ENCODE assay signal across 16 cellular contexts in genomic region chr4:77045490-77045889, GRCh38. TPM values are rescaled to one million over a fixed set of nuclear protein-coding genes. Genes with fewer than 3 reads are reported as not detected.
DNase-seq lines count a peak whose midpoint lies in the region; ATAC-seq, FAIRE-seq and TF ChIP-seq lines count a peak whose summit lies in the region.
"Had no signal": no experiment of that assay in that cellular context is flagged by ENCODE, and none has a peak within 500 bp of the region (broad histone marks: within the 10 kb centered on the region; RNA-seq: fewer than 3 reads in every experiment).

No MANE protein-coding gene starts in this region.

- H2BK15ac ChIP-seq in mesenchymal stem cell (ENCODE audit: low read depth, poor library complexity, severe bottlenecking): no peak overlapping the region

- H2AFZ ChIP-seq in GM12878 (ENCODE audit: control insufficient read depth, low read depth, low read length): no peak overlapping the region
- H2AFZ ChIP-seq in mesenchymal stem cell (ENCODE audit: low read depth, low read length): no peak overlapping the region

- BruUV-seq in GM12878 (replicated peaks; lab: Mats Ljungman, UMichigan): no TSS peak

- 0 out of 2 replicates have a peak, but pooled peaks have one; percentile 39 for TF ChIP-seq CTCF in AG04450 (IDR thresholded peaks at IDR 0.05; ENCODE audit: low read depth, low read length)
- peak; percentile 51; the same call in 1 of the 2 replicates for TF ChIP-seq CTCF in HFFc6 (IDR thresholded peaks at IDR 0.05)
- no peak for TF ChIP-seq CTCF in GM12878 (IDR thresholded peaks at IDR 0.05 in 2 of 3, conservative IDR thresholded peaks at IDR 0.05 in 1 of 3; ENCODE audit: control insufficient read depth in 2 of 3, extremely low read depth in 1 of 3, insufficient read depth in 1 of 3, low read depth in 3 of 3, low read length in 3 of 3)
- TF ChIP-seq CTCF in right atrium auricular region (IDR thresholded peaks at IDR 0.05): no peak

- RAD21 ChIA-PET in GM12878 (lab: Charles Lee; ENCODE audit: unreplicated experiment): interaction anchor here (0.7 to 2.5 kb wide), 14 partner anchors 11 to 614 kb away, joined by 3 to 12 read pairs (median 4); no protein-coding TSS in a partner anchor

- no peaks in the 10 kb centered on the region for H3K9me3 ChIP-seq in AG04450 (ENCODE audit: control insufficient read depth, insufficient read depth, low read length)
- no peaks in the 10 kb centered on the region for H3K9me3 ChIP-seq in GM12878 (replicated peaks; ENCODE audit: control insufficient read depth, insufficient read depth, low read length)
- H3K9me3 ChIP-seq in mesenchymal stem cell (ENCODE audit: control insufficient read depth, low read length): no peaks in the 10 kb centered on the region
- H3K9me3 ChIP-seq in right atrium auricular region: no peaks in the 10 kb centered on the region
- H3K9me3 ChIP-seq: prostate gland, upper lobe of left lung had no signal

- no peak overlapping the region for H4K8ac ChIP-seq in mesenchymal stem cell (ENCODE audit: low read length)

- H3K23ac ChIP-seq in mesenchymal stem cell (ENCODE audit: low read length in 2 of 2): no peak overlapping the region

- H2BK12ac ChIP-seq in mesenchymal stem cell (ENCODE audit: low read length in 2 of 2): no peak overlapping the region

- H3K4me2 ChIP-seq in GM12878 (ENCODE audit: control insufficient read depth, insufficient read depth) (no peak overlapping the region), mesenchymal stem cell (ENCODE audit: low read length, poor library complexity, severe bottlenecking) (no peak overlapping the region)

- CTCF ChIA-PET in AG04450 (lab: Charles Lee): interaction anchor here (0.6 to 15.1 kb wide), 43 partner anchors 8 to 1576 kb away, joined by 3 to 162 read pairs (median 5); no protein-coding TSS in a partner anchor
- CTCF ChIA-PET in GM12878 (lab: Yijun Ruan, JAX): interaction anchor here (0.7 to 15.2 kb wide), 44 partner anchors 8 to 894 kb away, joined by 3 to 258 read pairs (median 5); partner anchors contain the start of gene SEPTIN11

- H3K4me3 Mint-ChIP-seq in HFFc6: 0 out of 2 replicates have a peak overlapping the region, but pooled peaks have one; percentile 4
- H3K4me3 Mint-ChIP-seq: activated naive CD4-positive, alpha-beta T cell treated with anti-CD3 and anti-CD28 coated beads, Interleukin-2, amount 50 U/mL, for 24 hours had no signal

- no peak for TF ChIP-seq RAD21 in GM12878 (IDR thresholded peaks at IDR 0.05; ENCODE audit: insufficient read depth, low read depth, low read length)

- POLR2A ChIA-PET in AG04450 (lab: Yijun Ruan, JAX): interaction anchor here (0.6 to 1.0 kb wide), 4 partner anchors 96 to 307 kb away, joined by 3 to 6 read pairs (median 4); partner anchors contain the start of gene SEPTIN11
- POLR2A ChIA-PET in GM12878 (lab: Charles Lee): interaction anchor here (0.6 to 1.0 kb wide), 6 partner anchors 52 to 259 kb away, joined by 3 to 10 read pairs (median 6); no protein-coding TSS in a partner anchor

- H3K27ac ChIP-seq in AG04450 (ENCODE audit: low read depth, low read length): no peak overlapping the region
- no peak overlapping the region for H3K27ac ChIP-seq in GM12878 (ENCODE audit: control insufficient read depth, insufficient read depth)
- no peak overlapping the region for H3K27ac ChIP-seq in mesenchymal stem cell (ENCODE audit: low read length, poor library complexity, severe bottlenecking)
- no peak overlapping the region for H3K27ac ChIP-seq in right atrium auricular region
- H3K27ac ChIP-seq: prostate gland had no signal

- no peak overlapping the region for H3K14ac ChIP-seq in mesenchymal stem cell (ENCODE audit: low read length in 2 of 2)

- H2BK5ac ChIP-seq in mesenchymal stem cell (ENCODE audit: low read depth, low read length, poor library complexity, severe bottlenecking): no peak overlapping the region

- H4K91ac ChIP-seq in mesenchymal stem cell (ENCODE audit: low read length): no peak overlapping the region

- H3K27me3 ChIP-seq in AG04450 (ENCODE audit: control insufficient read depth, insufficient read depth, low read length): no peaks in the 10 kb centered on the region
- H3K27me3 ChIP-seq in GM12878 (replicated peaks in 1 of 2; ENCODE audit: control insufficient read depth in 2 of 2, insufficient read depth in 2 of 2, low read length in 1 of 2): no peaks in the 10 kb centered on the region
- H3K27me3 ChIP-seq in mesenchymal stem cell (ENCODE audit: control insufficient read depth in 1 of 2, insufficient read depth in 1 of 2, low read length in 2 of 2): no peaks in the 10 kb centered on the region
- H3K27me3 ChIP-seq in right atrium auricular region: no peaks in the 10 kb centered on the region
- H3K27me3 ChIP-seq: upper lobe of left lung had no signal

- peaks cover 15% of the 10 kb centered on the region for H3K27me3 Mint-ChIP-seq in HFFc6 (ENCODE audit: insufficient read depth)
- H3K27me3 Mint-ChIP-seq: activated naive CD4-positive, alpha-beta T cell treated with anti-CD3 and anti-CD28 coated beads, Interleukin-2, amount 50 U/mL, for 24 hours had no signal

- H3K27ac Mint-ChIP-seq in HFFc6: peak overlapping the region; percentile 74

- H3K4me1 ChIP-seq in GM12878 (ENCODE audit: control insufficient read depth, insufficient read depth, low read length) (no peaks in the 10 kb centered on the region), mesenchymal stem cell (ENCODE audit: control insufficient read depth, insufficient read depth, low read depth, low read length) (peaks cover 6% of the 10 kb centered on the region), right atrium auricular region (no peaks in the 10 kb centered on the region)
- H3K4me1 ChIP-seq: prostate gland had no signal

- no peak for TF ChIP-seq EP300 in GM12878 (IDR thresholded peaks at IDR 0.05; ENCODE audit: borderline replicate concordance in 1 of 2, control insufficient read depth in 1 of 2, low read depth in 2 of 2, low read length in 2 of 2)

- no peaks in the 10 kb centered on the region for H3K9me3 Mint-ChIP-seq in HFFc6
- H3K9me3 Mint-ChIP-seq: activated naive CD4-positive, alpha-beta T cell treated with anti-CD3 and anti-CD28 coated beads, Interleukin-2, amount 50 U/mL, for 24 hours had no signal

- no peak overlapping the region for H3K18ac ChIP-seq in mesenchymal stem cell (ENCODE audit: low read depth in 1 of 2, low read length in 2 of 2)

- H3K79me1 ChIP-seq in mesenchymal stem cell (replicated peaks; ENCODE audit: low read length, poor library complexity, severe bottlenecking): peaks cover 4% of the 10 kb centered on the region

- no peak overlapping the region for H3K4me3 ChIP-seq in AG04450 (ENCODE audit: low read depth, low read length)
- H3K4me3 ChIP-seq in GM12878: no peak overlapping the region
- no peak overlapping the region for H3K4me3 ChIP-seq in mesenchymal stem cell (ENCODE audit: insufficient read depth in 1 of 2, low read depth in 1 of 2, low read length in 2 of 2)
- no peak overlapping the region for H3K4me3 ChIP-seq in right atrium auricular region
- H3K4me3 ChIP-seq: prostate gland, upper lobe of left lung had no signal

- H3K4me1 Mint-ChIP-seq in HFFc6 (ENCODE audit: low read depth): peaks cover 58% of the 10 kb centered on the region

- no peak overlapping the region for H3K4ac ChIP-seq in mesenchymal stem cell (ENCODE audit: low read depth in 1 of 2, low read length in 2 of 2)

- no peak for TF ChIP-seq POLR2A in GM12878 (IDR thresholded peaks at IDR 0.05; ENCODE audit: low read depth, low read length)

- H3K9ac ChIP-seq in GM12878 (ENCODE audit: control insufficient read depth, insufficient read depth, low read length) (no peak overlapping the region), mesenchymal stem cell (ENCODE audit: low read length) (no peak overlapping the region)

- no peak overlapping the region for H2BK120ac ChIP-seq in mesenchymal stem cell (ENCODE audit: low read depth, low read length)

- SMC1A ChIA-PET in GM12878 (lab: Charles Lee; ENCODE audit: uncharacterized antibody, unreplicated experiment): interaction anchor here (0.6 to 3.3 kb wide), 26 partner anchors 8 to 536 kb away, joined by 3 to 42 read pairs (median 3); no protein-coding TSS in a partner anchor

- in situ Hi-C loops in GM12878 (cut with MboI): no loop called here

- intact Hi-C loops in GM12878 (cut with micrococcal nuclease; ENCODE audit: unreplicated experiment): no loop called here

- no peaks in the 10 kb centered on the region for H4K20me1 ChIP-seq in GM12878 (ENCODE audit: control insufficient read depth, insufficient read depth)

- H3K36me3 ChIP-seq in GM12878 (ENCODE audit: control insufficient read depth in 2 of 2, insufficient read depth in 2 of 2, low read length in 1 of 2) (peaks cover 6 to 20% of the 10 kb centered on the region in 2 experiments), mesenchymal stem cell (ENCODE audit: control insufficient read depth in 1 of 2, insufficient read depth in 2 of 2, low read depth in 1 of 2, low read length in 2 of 2) (peaks cover 20 to 48% of the 10 kb centered on the region in 2 experiments), right atrium auricular region (peaks cover 43% of the 10 kb centered on the region)
- H3K36me3 ChIP-seq: prostate gland had no signal

- 100% methylated on average over 4 of the region's 4 CpGs for WGBS in GM12878 (ENCODE audit: insufficient coverage, insufficient replicate concordance, low lambda C conversion rate, missing lambda C conversion rate)
- 88% methylated on average over 4 of the region's 4 CpGs for WGBS in mesenchymal stem cell

- no peaks in the 10 kb centered on the region for H3K79me2 ChIP-seq in GM12878 (ENCODE audit: control insufficient read depth, insufficient read depth, low read length)

- ATAC-seq in GM12878: no peak
- ATAC-seq: left lobe of liver, Right ventricle myocardium inferior had no signal

- H3K36me3 Mint-ChIP-seq in HFFc6 (ENCODE audit: low read depth): peaks cover 45% of the 10 kb centered on the region

- FAIRE-seq in GM12878 (lab: Jason Lieb, UNC): no peak
- FAIRE-seq: GM12892 had no signal

- DNase-seq in AG04450 (ENCODE audit: low read depth, low spot score) (no peak), HFFc6 (no peak), GM12878 (ENCODE audit: low read depth, low spot score) (no peak), mesenchymal stem cell (peak; percentile 40), NCI-H748 (lab: John Stamatoyannopoulos, UW; ENCODE audit: unreplicated experiment) (no peak), right atrium auricular region (ENCODE audit: low spot score) (no peak), SIG-M5 treated with dmso at 0.1 percent for 504 hours (lab: John Stamatoyannopoulos, UW; ENCODE audit: unreplicated experiment) (no peak), NCI-H2196 (lab: John Stamatoyannopoulos, UW; ENCODE audit: unreplicated experiment) (no peak)
- DNase-seq: activated CD4-positive, alpha-beta T cell treated with anti-CD3 and anti-CD28 coated beads for 1 hour; NCI-H2171; upper lobe of left lung had no signal

- H2AK5ac ChIP-seq in mesenchymal stem cell (ENCODE audit: low read length, severe bottlenecking): no peak overlapping the region

RNA-seq across cellular contexts. Expression of gene CCNI, which starts 30.3 kb away (rescaled TPM):
- polyA plus RNA-seq in AG04450 (2011; rRNA removed): 178 and 226 TPM in 2 replicates
- 623 and 647 TPM in 2 replicates for polyA minus RNA-seq in AG04450 (2011; rRNA and poly(A)+ RNA removed)
- total RNA-seq in HFFc6 (2021; fragmentation: NEBNext Ultra II Directional; extraction: Animal tissue kit (Norgen Biotek cat#: 25700)): 100 to 1,000 TPM; 132 to 210 (median 179) TPM
- 64.3 and 69.7 TPM in 2 replicates for total RNA-seq in GM12878 (2013; cell fraction: nucleolus; rRNA removed)
- total RNA-seq in GM12878 (2014; rRNA removed): 68.9 and 72.4 TPM in 2 replicates
- 97.4 and 102 TPM in 2 replicates for total RNA-seq in GM12878 (2014; rRNA removed; fragmentation: Illumina TruSeq; extraction: Trizol)
- total RNA-seq in GM12878 (2021): 165 and 169 TPM in 2 replicates
- 154 TPM for polyA plus RNA-seq in GM12878 (2011; ENCODE audit: low read depth)
- 178 and 201 TPM in 2 replicates for polyA plus RNA-seq in GM12878 (2011; rRNA removed)
- polyA plus RNA-seq in GM12878 (2011; cell fraction: cytosol; rRNA removed): 117 and 138 TPM in 2 replicates
- polyA plus RNA-seq in GM12878 (2011; cell fraction: nucleus; rRNA removed): 41.8 and 52.1 TPM in 2 replicates
- 224 and 271 TPM in 2 replicates for polyA plus RNA-seq in GM12878 (2012)
- 149 and 194 TPM in 2 replicates for polyA plus RNA-seq in GM12878 (2014; fragmentation: Illumina TruSeq; extraction: Trizol)
- 10 to 100 TPM; 72.4 to 82.4 TPM for polyA plus RNA-seq in GM12878 (2014; fragmentation: Nextera tagmentation; extraction: Ambion mirVana)
- 68.1 and 70.6 TPM in 2 replicates for polyA plus RNA-seq in GM12878 (2014; rRNA removed)
- 100 to 1,000 TPM; 109 to 117 TPM for polyA plus RNA-seq in GM12878 (2016; fragmentation: Nextera tagmentation; extraction: Ambion mirVana)
- 361 and 437 TPM in 2 replicates for polyA minus RNA-seq in GM12878 (2011; rRNA and poly(A)+ RNA removed)
- polyA minus RNA-seq in GM12878 (2011; cell fraction: cytosol; rRNA and poly(A)+ RNA removed): 129 and 136 TPM in 2 replicates
- polyA minus RNA-seq in GM12878 (2011; cell fraction: nucleus; rRNA and poly(A)+ RNA removed): 42.4 and 69.8 TPM in 2 replicates
- polyA plus RNA-seq in mesenchymal stem cell (2013, experiment 1 of 2): 206 TPM
- polyA plus RNA-seq in mesenchymal stem cell (2013, experiment 2 of 2): 214 TPM
- total RNA-seq in right atrium auricular region: 100 to 1,000 TPM; 251 to 338 TPM

Comparison
In these comparisons a context has a peak if more than half of its experiments do, and no peak if none do; other contexts are left out.
1. CTCF ChIP-seq: peak in AG04450 (single experiment) and HFFc6 (single experiment); none in GM12878 (0 of 3) and right atrium auricular region (0 of 2).